Comparison of ENCODE assay signal across 26 cellular contexts in genomic region chr5:54291498-54291897, GRCh38.
"Had no signal": no experiment of that assay in that cellular context is flagged by ENCODE, and none has a peak within 500 bp of the region (broad histone marks: within the 10 kb centered on the region; RNA-seq: fewer than 3 reads in every experiment).

No MANE protein-coding gene starts in this region.

- H3K9me3 ChIP-seq: colonic mucosa, gastroesophageal sphincter, lower lobe of right lung, right lobe of liver, suprapubic skin, transverse colon had no signal

- H3K4me3 Mint-ChIP-seq: central memory CD8-positive, alpha-beta T cell; immature natural killer cell; naive thymus-derived CD4-positive, alpha-beta T cell; nephron; neural progenitor cell; stimulated activated naive CD8-positive, alpha-beta T cell treated with anti-CD3 and anti-CD28 coated beads, Interleukin-15, amount 100 ng/mL, for 72 hours had no signal

- H3K4me1 Mint-ChIP-seq: neural progenitor cell had no signal

- H3K27ac Mint-ChIP-seq: immature natural killer cell; nephron; neural progenitor cell; progenitor cell of endocrine pancreas; stimulated activated naive CD8-positive, alpha-beta T cell treated with anti-CD3 and anti-CD28 coated beads, Interleukin-15, amount 100 ng/mL, for 72 hours had no signal

- H3K27me3 Mint-ChIP-seq: central memory CD8-positive, alpha-beta T cell; naive thymus-derived CD4-positive, alpha-beta T cell; progenitor cell of endocrine pancreas; stimulated activated naive CD8-positive, alpha-beta T cell treated with anti-CD3 and anti-CD28 coated beads, Interleukin-15, amount 100 ng/mL, for 72 hours had no signal

- H3K4me3 ChIP-seq: colonic mucosa, gastroesophageal sphincter, heart right ventricle, lower lobe of right lung, neural progenitor cell, right lobe of liver, suprapubic skin, transverse colon had no signal

- H3K9me3 Mint-ChIP-seq: central memory CD8-positive, alpha-beta T cell; immature natural killer cell; stimulated activated naive CD8-positive, alpha-beta T cell treated with anti-CD3 and anti-CD28 coated beads, Interleukin-15, amount 100 ng/mL, for 72 hours had no signal

- H3K36me3 ChIP-seq: colonic mucosa, gastroesophageal sphincter, heart right ventricle, lower lobe of right lung, neural progenitor cell, right lobe of liver, suprapubic skin, transverse colon had no signal

- H3K4me1 ChIP-seq: foreskin keratinocyte, parathyroid adenoma had no signal

- H3K27ac ChIP-seq: colonic mucosa, foreskin keratinocyte, gastroesophageal sphincter, heart right ventricle, lower lobe of right lung, neural progenitor cell, parathyroid adenoma, right lobe of liver, suprapubic skin, transverse colon had no signal

- H3K27me3 ChIP-seq: colonic mucosa, foreskin keratinocyte, gastroesophageal sphincter, heart right ventricle, neural progenitor cell, right lobe of liver, suprapubic skin, transverse colon had no signal

- DNase-seq: colonic mucosa; dermis blood vessel endothelial cell; effector memory CD4-positive, alpha-beta T cell; erythroblast; foreskin keratinocyte; heart right ventricle; hippocampal formation; immature natural killer cell; islet precursor cell; left ventricle myocardium superior; lower lobe of right lung; naive thymus-derived CD4-positive, alpha-beta T cell; right lobe of liver; small intestine; stimulated activated CD4-positive, alpha-beta T cell treated with anti-CD3 and anti-CD28 coated beads, Interleukin-15, amount 100 ng/mL, for 24 hours; stimulated activated CD4-positive, alpha-beta T cell treated with anti-CD3 and anti-CD28 coated beads, Interleukin-2, amount 100 ng/mL, for 48 hours; stimulated activated naive CD4-positive, alpha-beta T cell; stimulated activated naive CD8-positive, alpha-beta T cell treated with anti-CD3 and anti-CD28 coated beads, Interleukin-15, amount 100 ng/mL, for 72 hours; transverse colon had no signal

- H3K36me3 Mint-ChIP-seq: immature natural killer cell had no signal
